25 cellular contexts compared by ENCODE assay signal in genomic region chr5:107331312-107331711, GRCh38.
"Had no signal": no experiment of that assay in that cellular context is flagged by ENCODE, and none has a peak within 500 bp of the region (broad histone marks: within the 10 kb centered on the region; RNA-seq: fewer than 3 reads in every experiment).

No MANE protein-coding gene starts in this region.

- H3K9me3 ChIP-seq: adrenal gland, Peyer's patch, SJCRH30, SK-N-SH had no signal

- ATAC-seq: activated CD4-positive, alpha-beta T cell treated with anti-CD3 and anti-CD28 coated beads for 36 hours; activated T-helper 17 cell treated with anti-CD3 and anti-CD28 coated beads, Interleukin-2, amount 50 U/mL, for 72 hours had no signal

- H3K4me3 ChIP-seq: adrenal gland, Peyer's patch, SJCRH30 had no signal

- H3K9ac ChIP-seq: SK-N-SH had no signal

- H3K36me3 ChIP-seq: adrenal gland, Peyer's patch, SJCRH30 had no signal

- H3K27ac ChIP-seq: adrenal gland, Peyer's patch, RWPE1, SJCRH30, VCaP had no signal

- H3K4me1 ChIP-seq: adrenal gland, Peyer's patch had no signal

- H3K27me3 ChIP-seq: adrenal gland, Peyer's patch, SJCRH30 had no signal

- DNase-seq: activated CD4-positive, alpha-beta memory T cell treated with anti-CD3 and anti-CD28 coated beads, Interleukin-2, amount 10 ng/mL, durations not matched to agents 7 days and 5 days; activated CD4-positive, alpha-beta T cell treated with anti-CD3 and anti-CD28 coated beads for 36 hours; activated CD4-positive, alpha-beta T cell treated with anti-CD3 and anti-CD28 coated beads, Interleukin-2, amount 50 U/mL, for 1 hour; activated gamma-delta T cell treated with Interleukin-2 at 50 U/mL for 16 hours; activated naive CD4-positive, alpha-beta T cell treated with anti-CD3 and anti-CD28 coated beads, Interleukin-2, amount 10 ng/mL, durations not matched to agents 7 days and 5 days; activated naive CD8-positive, alpha-beta T cell treated with anti-CD3 and anti-CD28 coated beads for 36 hours; activated T-cell treated with anti-CD3 and anti-CD28 coated beads for 4 hours; activated T-cell treated with anti-CD3 and anti-CD28 coated beads, Interleukin-2, amount 50 U/mL, for 48 hours; aorta; KG1; NCI-H1092; NCI-H1417; NCI-H187; NCI-H2081; NCI-H446; NCI-H524; Peyer's patch; Right ventricle myocardium superior; SK-N-SH; T-helper 1 cell had no signal
